Comparison of ENCODE assay signal across 15 cellular contexts in the genomic region with DNA sequence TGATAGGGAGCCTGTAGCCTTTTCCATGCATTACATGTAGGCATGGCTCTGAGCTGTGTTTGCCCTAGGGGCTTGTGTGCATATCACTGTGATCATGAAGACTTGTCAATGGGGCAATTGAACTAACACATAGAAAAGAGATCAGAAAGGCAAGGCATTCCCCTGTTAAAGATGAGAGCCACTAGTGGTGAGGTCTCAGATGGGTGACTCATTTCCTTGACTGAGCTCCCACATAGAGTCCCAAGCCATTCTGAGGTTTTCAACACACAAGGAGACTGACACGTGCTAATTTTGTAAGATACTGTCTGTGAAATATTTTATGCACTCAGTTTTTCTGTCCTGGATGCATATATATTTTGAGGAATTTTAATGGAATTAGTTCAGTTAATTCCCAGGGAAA.
DNase-seq lines count a peak whose midpoint lies in the region; ATAC-seq lines count a peak whose summit lies in the region.
"Had no signal": no experiment of that assay in that cellular context is flagged by ENCODE, and none has a peak within 500 bp of the region (broad histone marks: within the 10 kb centered on the region; RNA-seq: fewer than 3 reads in every experiment).

No MANE protein-coding gene starts in this region.

- DNase-seq in CD1c-positive myeloid dendritic cell (ENCODE audit: extremely low spot score): peak; percentile 44
- DNase-seq in SIG-M5 treated with dmso at 0.1 percent for 504 hours (lab: John Stamatoyannopoulos, UW; ENCODE audit: unreplicated experiment): peak; percentile 27
- peak; percentile 32 for DNase-seq in iris pigment epithelial cell (ENCODE audit: low read depth)
- DNase-seq in stimulated activated CD4-positive, alpha-beta T cell treated with anti-CD3 and anti-CD28 coated beads, Interleukin-2, amount 100 ng/mL, for 24 hours: no peak
- DNase-seq in DMS 273 (lab: John Stamatoyannopoulos, UW; ENCODE audit: unreplicated experiment): no peak
- no peak for DNase-seq in DMS53 (lab: John Stamatoyannopoulos, UW)
- DNase-seq in KBM-7: no peak
- DNase-seq: DMS79 treated with DMSO at 0.1 percent for 48 hours, heart right ventricle, NCI-H1694, NCI-H526 treated with DMSO at 0.1 percent for 48 hours, SHP77, transverse colon had no signal

- in situ Hi-C loops in KBM-7 (cut with MboI; ENCODE audit: low pct_unique_long_range_greater_than_20kb, low sequenced_read_pairs): no loop called here

- peak; percentile 60 for ATAC-seq in HG03432 (IDR thresholded peaks at IDR 0.05; ENCODE audit: unreplicated experiment)
- ATAC-seq: GM12878, heart right ventricle had no signal

Comparison
In these comparisons a context has a peak if more than half of its experiments do, and no peak if none do; other contexts are left out.
1. DNase-seq: peak in CD1c-positive myeloid dendritic cell (single experiment), SIG-M5 treated with dmso at 0.1 percent for 504 hours (single experiment) and iris pigment epithelial cell (single experiment); none in stimulated activated CD4-positive, alpha-beta T cell treated with anti-CD3 and anti-CD28 coated beads, Interleukin-2, amount 100 ng/mL, for 24 hours (0 of 2), DMS 273 (single experiment), DMS53 (single experiment) and KBM-7 (single experiment).